Comparison of ENCODE assay signal across 9 cellular contexts in genomic region chr7:12570529-12571461, GRCh38. TPM values are rescaled to one million over a fixed set of nuclear protein-coding genes. Genes with fewer than 3 reads are reported as not detected.
DNase-seq lines count a peak whose midpoint lies in the region; ATAC-seq, FAIRE-seq and TF ChIP-seq lines count a peak whose summit lies in the region.
"Had no signal": no experiment of that assay in that cellular context is flagged by ENCODE, and none has a peak within 500 bp of the region (broad histone marks: within the 10 kb centered on the region; RNA-seq: fewer than 3 reads in every experiment).

Gene SCIN, plus strand, starts transcription at chr7:12570720. Its CDS starts 67 bp downstream, at chr7:12570787.

- intact Hi-C loops in endothelial cell of umbilical vein (cut with micrococcal nuclease), result loop anchor here (2.0 kb wide), 1 partner anchor 50 kb away; no protein-coding TSS in a partner anchor
- intact Hi-C loops in testis (cut with DNase I; ENCODE audit: low total_unique reads), result no loop called here

- CTCF ChIA-PET in endothelial cell of umbilical vein (lab: Charles Lee), result interaction anchor here (1.0 to 1.9 kb wide), 4 partner anchors 26 to 46 kb away, joined by 3 to 5 read pairs (median 4); no protein-coding TSS in a partner anchor

- no peaks in the 10 kb centered on the region for H3K36me3 ChIP-seq in endothelial cell of umbilical vein (ENCODE audit: control insufficient read depth in 2 of 2, extremely low read depth in 1 of 2, insufficient read depth in 2 of 2, low read length in 2 of 2)
- H3K36me3 ChIP-seq in testis (ENCODE audit: low read depth, missing control alignments), result no peaks in the 10 kb centered on the region

- H3K4me1 ChIP-seq in endothelial cell of umbilical vein (ENCODE audit: control insufficient read depth, extremely low read depth, insufficient read depth, low read length), result peaks cover 9% of the 10 kb centered on the region
- no peaks in the 10 kb centered on the region for H3K4me1 ChIP-seq in testis

- peak within 1 kb of the TSS; percentile 26 for H3K4me2 ChIP-seq in endothelial cell of umbilical vein (ENCODE audit: insufficient read depth, low read length)

- TF ChIP-seq CTCF in VCaP (conservative IDR thresholded peaks at IDR 0.05), result no peak
- no peak for TF ChIP-seq CTCF in endothelial cell of umbilical vein (IDR thresholded peaks at IDR 0.05; ENCODE audit: extremely low read depth in 1 of 2, insufficient read depth in 1 of 2, low read depth in 1 of 2, low read length in 2 of 2)
- TF ChIP-seq CTCF in testis (IDR thresholded peaks at IDR 0.05), result no peak

- H3K27ac ChIP-seq in VCaP (peak within 1 kb of the TSS; percentile 68), endothelial cell of umbilical vein (ENCODE audit: insufficient read depth, low read depth, low read length) (no peak within 1 kb of the TSS), testis (no peak within 1 kb of the TSS)

- no peaks in the 10 kb centered on the region for H4K20me1 ChIP-seq in endothelial cell of umbilical vein (replicated peaks; ENCODE audit: control insufficient read depth, extremely low read depth, insufficient read depth, low read length)

- H3K4me3 ChIP-seq in endothelial cell of umbilical vein (replicated peaks in 1 of 3; ENCODE audit: insufficient read depth in 1 of 3, low read depth in 1 of 3, low read length in 3 of 3) (peak within 1 kb of the TSS; percentile 1 to 25 (median 18)), testis (peak within 1 kb of the TSS; percentile 24 to 31)

- H3K9ac ChIP-seq in endothelial cell of umbilical vein (replicated peaks; ENCODE audit: extremely low read depth, insufficient read depth, low read length), result no peak within 1 kb of the TSS

- WGBS in testis, 2 donors, result 7 to 8% methylated on average over 42 to 74 of the region's 74 CpGs

- POLR2A ChIA-PET in endothelial cell of umbilical vein (lab: Charles Lee), result no interaction called here

- TF ChIP-seq POLR2A in endothelial cell of umbilical vein (IDR thresholded peaks at IDR 0.05; ENCODE audit: low read depth, low read length) (no peak), testis (IDR thresholded peaks at IDR 0.05) (no peak)

- ATAC-seq in activated CD4-positive, CD25-positive, alpha-beta regulatory T cell treated with anti-CD3 and anti-CD28 coated beads, Interleukin-2, amount 50 U/mL, for 24 hours, result peak; percentile 32 to 43

- H3K9me3 ChIP-seq in endothelial cell of umbilical vein (replicated peaks; ENCODE audit: control insufficient read depth, insufficient read depth, low read length) (no peaks in the 10 kb centered on the region), testis (no peaks in the 10 kb centered on the region)

- FAIRE-seq in endothelial cell of umbilical vein (lab: Jason Lieb, UNC), result peak; percentile 33
- FAIRE-seq: G401.6 had no signal

- peak within 1 kb of the TSS; percentile 52 for H2AFZ ChIP-seq in endothelial cell of umbilical vein (ENCODE audit: low read depth, low read length)

- BruUV-seq in endothelial cell of umbilical vein (replicated peaks; lab: Mats Ljungman, UMichigan), result no TSS peak

- no peaks in the 10 kb centered on the region for H3K9me1 ChIP-seq in endothelial cell of umbilical vein (replicated peaks; ENCODE audit: control insufficient read depth, extremely low read depth, insufficient read depth, low read length)

- dilution Hi-C loops in endothelial cell of umbilical vein (cut with MboI; ENCODE audit: extremely low pct_ligation_motif_present, low sequenced_read_pairs), result no loop called here

- peaks cover 23 to 40% of the 10 kb centered on the region in 2 experiments for H3K27me3 ChIP-seq in endothelial cell of umbilical vein (ENCODE audit: control insufficient read depth in 2 of 2, insufficient read depth in 2 of 2, low read length in 2 of 2)
- no peaks in the 10 kb centered on the region for H3K27me3 ChIP-seq in testis

- no peak for DNase-seq in activated CD4-positive, CD25-positive, alpha-beta regulatory T cell treated with anti-CD3 and anti-CD28 coated beads, Interleukin-2, amount 50 U/mL, for 72 hours
- DNase-seq in HuH-7 (ENCODE audit: low spot score) (peak; percentile 46), endothelial cell of umbilical vein (ENCODE audit: low read depth, low spot score) (peak; percentile 31), mucosa of gallbladder (ENCODE audit: low spot score) (peak; percentile 57), testis (peak; percentile 30), KG1 (lab: John Stamatoyannopoulos, UW) (no peak)

- H3K79me2 ChIP-seq in endothelial cell of umbilical vein (ENCODE audit: control insufficient read depth, insufficient read depth, low read length), result no peaks in the 10 kb centered on the region

TF ChIP-seq in endothelial cell of umbilical vein, 7 proteins besides CTCF, POLR2A, EP300 and RAD21:
- TF ChIP-seq FOS (IDR thresholded peaks at IDR 0.05; ENCODE audit: borderline replicate concordance, insufficient read depth, low read length), result no peak
- peak; percentile 70 for TF ChIP-seq EZH2 (IDR thresholded peaks at IDR 0.05; ENCODE audit: borderline replicate concordance, low read depth, low read length, severe bottlenecking)
- TF ChIP-seq JUN (IDR thresholded peaks at IDR 0.05; ENCODE audit: borderline replicate concordance, insufficient read depth, insufficient read length, low read depth), result no peak

RNA-seq across cellular contexts. Expression of gene SCIN, which starts in this region (rescaled TPM):
- total RNA-seq in endothelial cell of umbilical vein (0.69 TPM in 1 of 2 replicates, not detected in the other), mucosa of gallbladder (10.6 TPM), testis (10 to 100 TPM in 1 of 2 donors, 1 to 10 TPM in 1; 4.7 to 11.4 TPM)
- polyA plus RNA-seq in endothelial cell of umbilical vein (0.05 and 0.07 TPM in 2 replicates), testis (ENCODE audit: insufficient read depth, low read depth, low replicate concordance) (21.9 TPM)
- 0.04 and 0.08 TPM in 2 replicates for polyA plus RNA-seq in endothelial cell of umbilical vein (2011; cell fraction: cytosol; rRNA removed)
- 0.01 and 0.05 TPM in 2 replicates for polyA plus RNA-seq in endothelial cell of umbilical vein (2011; cell fraction: nucleus; rRNA removed)
- 0.15 TPM in 1 of 2 replicates, not detected in the other for polyA plus RNA-seq in endothelial cell of umbilical vein (2012)
- 0.13 TPM in 1 of 2 replicates, not detected in the other for polyA minus RNA-seq in endothelial cell of umbilical vein
- not detected for polyA minus RNA-seq in endothelial cell of umbilical vein (2011; cell fraction: cytosol; rRNA and poly(A)+ RNA removed)
- 0.19 TPM in 1 of 2 replicates, not detected in the other for polyA minus RNA-seq in endothelial cell of umbilical vein (2011; cell fraction: nucleus; rRNA and poly(A)+ RNA removed)

Comparison
In these comparisons a context has a peak if more than half of its experiments do, and no peak if none do; other contexts are left out.
1. RNA of gene SCIN (polyA plus RNA-seq): 21.9 TPM in testis (single experiment); 0.01 to 0.15 TPM in endothelial cell of umbilical vein; every median in the first group is over 10 times any median in the second.
2. Peak in DNase-seq, H3K4me3 ChIP-seq and H3K4me2 ChIP-seq in endothelial cell of umbilical vein; RNA of the gene not detected or under 1 TPM.
3. DNase-seq: peak in HuH-7 (single experiment), mucosa of gallbladder (single experiment) and testis (single experiment); none in activated CD4-positive, CD25-positive, alpha-beta regulatory T cell treated with anti-CD3 and anti-CD28 coated beads, Interleukin-2, amount 50 U/mL, for 72 hours (single experiment) and KG1 (single experiment).